Comparison of ENCODE assay signal across 11 cellular contexts in genomic region chr3:88142094-88142624, GRCh38. TPM values are rescaled to one million over a fixed set of nuclear protein-coding genes. Genes with fewer than 3 reads are reported as not detected.
DNase-seq lines count a peak whose midpoint lies in the region; ATAC-seq, FAIRE-seq and TF ChIP-seq lines count a peak whose summit lies in the region.
"Had no signal": no experiment of that assay in that cellular context is flagged by ENCODE, and none has a peak within 500 bp of the region (broad histone marks: within the 10 kb centered on the region; RNA-seq: fewer than 3 reads in every experiment).

No MANE protein-coding gene starts in this region.

- no peak for DNase-seq in activated CD4-positive, alpha-beta T cell treated with anti-CD3 and anti-CD28 coated beads for 36 hours
- DNase-seq in activated CD4-positive, alpha-beta T cell treated with anti-CD3 and anti-CD28 coated beads for 48 hours, result no peak
- DNase-seq in astrocyte (ENCODE audit: low read depth), result peak; percentile 39
- DNase-seq in GM19240 (ENCODE audit: insufficient read length, low spot score), result no peak
- no peak for DNase-seq in NCI-H2107 (lab: John Stamatoyannopoulos, UW)
- DNase-seq: natural killer cell; stimulated activated CD4-positive, alpha-beta T cell treated with anti-CD3 and anti-CD28 coated beads, Interleukin-2, amount 100 ng/mL, for 48 hours had no signal

- no peaks in the 10 kb centered on the region for H3K27me3 Mint-ChIP-seq in activated CD4-positive, alpha-beta T cell treated with anti-CD3 and anti-CD28 coated beads for 36 hours
- no peaks in the 10 kb centered on the region for H3K27me3 Mint-ChIP-seq in astrocyte (ENCODE audit: low read depth, unreplicated experiment)

- CTCF ChIA-PET in activated CD4-positive, alpha-beta T cell treated with anti-CD3 and anti-CD28 coated beads for 36 hours (lab: Charles Lee), result interaction anchor here (1.4 kb wide), 1 partner anchor 29 kb away, joined by 3 read pairs; no protein-coding TSS in a partner anchor

- H2AFZ ChIP-seq in astrocyte (ENCODE audit: low read depth, low read length), result no peak overlapping the region

- H3K9me3 Mint-ChIP-seq in activated CD4-positive, alpha-beta T cell treated with anti-CD3 and anti-CD28 coated beads for 36 hours (ENCODE audit: low read depth), result peaks cover 1% of the 10 kb centered on the region
- H3K9me3 Mint-ChIP-seq in astrocyte (ENCODE audit: unreplicated experiment), result no peaks in the 10 kb centered on the region
- H3K9me3 Mint-ChIP-seq: natural killer cell had no signal

- H3K27ac ChIP-seq in astrocyte (ENCODE audit: low read depth, low read length), result peak overlapping the region; percentile 59

- FAIRE-seq in astrocyte (lab: Jason Lieb, UNC), result no peak

- ATAC-seq in activated CD4-positive, alpha-beta T cell treated with anti-CD3 and anti-CD28 coated beads for 36 hours, result peak; percentile 30
- ATAC-seq in HG02938 (IDR thresholded peaks at IDR 0.05; ENCODE audit: unreplicated experiment) (peak; percentile 51), GM21717 (IDR thresholded peaks at IDR 0.05; ENCODE audit: unreplicated experiment) (no peak)
- ATAC-seq: natural killer cell had no signal

- no peak overlapping the region for H3K27ac Mint-ChIP-seq in activated CD4-positive, alpha-beta T cell treated with anti-CD3 and anti-CD28 coated beads for 36 hours
- H3K27ac Mint-ChIP-seq in astrocyte (ENCODE audit: unreplicated experiment), result peak overlapping the region; percentile 90

- POLR2A ChIA-PET in activated CD4-positive, alpha-beta T cell treated with anti-CD3 and anti-CD28 coated beads for 36 hours (lab: Charles Lee), result no interaction called here

- intact Hi-C loops in activated CD4-positive, alpha-beta T cell treated with anti-CD3 and anti-CD28 coated beads for 36 hours (cut with DNase I, micrococcal nuclease), result no loop called here

- no peak overlapping the region for H3K4me3 ChIP-seq in astrocyte (ENCODE audit: insufficient read depth, low read depth, low read length)
- peak overlapping the region; percentile 34 for H3K4me3 ChIP-seq in skeletal muscle satellite cell (ENCODE audit: low read length)
- H3K4me3 ChIP-seq: tibial nerve had no signal

- no peaks in the 10 kb centered on the region for H4K20me1 ChIP-seq in astrocyte (ENCODE audit: insufficient read depth, low read length)

- TF ChIP-seq CTCF in astrocyte (IDR thresholded peaks at IDR 0.05; ENCODE audit: insufficient read depth, low read depth, low read length), result no peak

- peaks cover 1% of the 10 kb centered on the region for H3K79me2 ChIP-seq in astrocyte (ENCODE audit: insufficient read depth, low read length)

- H3K4me1 Mint-ChIP-seq in activated CD4-positive, alpha-beta T cell treated with anti-CD3 and anti-CD28 coated beads for 36 hours, result peaks cover 11% of the 10 kb centered on the region
- H3K4me1 Mint-ChIP-seq in astrocyte (ENCODE audit: low read depth, unreplicated experiment), result peaks cover 13% of the 10 kb centered on the region
- H3K4me1 Mint-ChIP-seq: natural killer cell had no signal

- H3K27me3 ChIP-seq in astrocyte (ENCODE audit: insufficient read depth, low read length), result no peaks in the 10 kb centered on the region
- no peaks in the 10 kb centered on the region for H3K27me3 ChIP-seq in skeletal muscle satellite cell (ENCODE audit: control insufficient read depth, insufficient read depth, low read length)
- H3K27me3 ChIP-seq: tibial nerve had no signal

- peak overlapping the region; percentile 36 for H3K9ac ChIP-seq in astrocyte (ENCODE audit: low read length)
- peak overlapping the region; percentile 76 for H3K9ac ChIP-seq in skeletal muscle satellite cell (ENCODE audit: low read depth, low read length)

- peaks cover 31% of the 10 kb centered on the region for H3K36me3 Mint-ChIP-seq in activated CD4-positive, alpha-beta T cell treated with anti-CD3 and anti-CD28 coated beads for 36 hours (ENCODE audit: low read depth)
- H3K36me3 Mint-ChIP-seq in astrocyte (ENCODE audit: low read depth, unreplicated experiment), result peaks cover 14% of the 10 kb centered on the region
- H3K36me3 Mint-ChIP-seq: natural killer cell had no signal

- H3K4me2 ChIP-seq in astrocyte (ENCODE audit: low read length) (peak overlapping the region; percentile 67), skeletal muscle satellite cell (ENCODE audit: low read length) (peak overlapping the region; percentile 77)

- H3K9me3 ChIP-seq in astrocyte (ENCODE audit: insufficient read depth, low read depth, low read length) (no peaks in the 10 kb centered on the region), skeletal muscle satellite cell (replicated peaks; ENCODE audit: low read length) (no peaks in the 10 kb centered on the region)
- H3K9me3 ChIP-seq: tibial nerve had no signal

- H3K4me1 ChIP-seq in astrocyte (ENCODE audit: insufficient read depth, low read length) (peaks cover 10% of the 10 kb centered on the region), skeletal muscle satellite cell (ENCODE audit: control insufficient read depth, insufficient read depth, low read length) (peaks cover 38% of the 10 kb centered on the region)
- H3K4me1 ChIP-seq: tibial nerve had no signal

- no peak overlapping the region for H3K4me3 Mint-ChIP-seq in activated CD4-positive, alpha-beta T cell treated with anti-CD3 and anti-CD28 coated beads for 36 hours
- peak overlapping the region; percentile 0 for H3K4me3 Mint-ChIP-seq in astrocyte (ENCODE audit: unreplicated experiment)
- H3K4me3 Mint-ChIP-seq: natural killer cell had no signal

- H3K36me3 ChIP-seq in astrocyte (ENCODE audit: insufficient read depth, low read length), result peaks cover 18% of the 10 kb centered on the region
- H3K36me3 ChIP-seq in skeletal muscle satellite cell (ENCODE audit: insufficient read depth, low read length), result peaks cover 28% of the 10 kb centered on the region

RNA-seq across cellular contexts. Expression of gene C3orf38, which starts 7.6 kb away (rescaled TPM):
- total RNA-seq in activated CD4-positive, alpha-beta T cell treated with anti-CD3 and anti-CD28 coated beads for 36 hours, result 10 to 100 TPM; 22.4 to 27.4 TPM
- 35.0 and 37.9 TPM in 2 replicates for total RNA-seq in astrocyte
- total RNA-seq in skeletal muscle satellite cell (2012; rRNA removed), result 20.3 and 24.5 TPM in 2 replicates
